In the genomic region with DNA sequence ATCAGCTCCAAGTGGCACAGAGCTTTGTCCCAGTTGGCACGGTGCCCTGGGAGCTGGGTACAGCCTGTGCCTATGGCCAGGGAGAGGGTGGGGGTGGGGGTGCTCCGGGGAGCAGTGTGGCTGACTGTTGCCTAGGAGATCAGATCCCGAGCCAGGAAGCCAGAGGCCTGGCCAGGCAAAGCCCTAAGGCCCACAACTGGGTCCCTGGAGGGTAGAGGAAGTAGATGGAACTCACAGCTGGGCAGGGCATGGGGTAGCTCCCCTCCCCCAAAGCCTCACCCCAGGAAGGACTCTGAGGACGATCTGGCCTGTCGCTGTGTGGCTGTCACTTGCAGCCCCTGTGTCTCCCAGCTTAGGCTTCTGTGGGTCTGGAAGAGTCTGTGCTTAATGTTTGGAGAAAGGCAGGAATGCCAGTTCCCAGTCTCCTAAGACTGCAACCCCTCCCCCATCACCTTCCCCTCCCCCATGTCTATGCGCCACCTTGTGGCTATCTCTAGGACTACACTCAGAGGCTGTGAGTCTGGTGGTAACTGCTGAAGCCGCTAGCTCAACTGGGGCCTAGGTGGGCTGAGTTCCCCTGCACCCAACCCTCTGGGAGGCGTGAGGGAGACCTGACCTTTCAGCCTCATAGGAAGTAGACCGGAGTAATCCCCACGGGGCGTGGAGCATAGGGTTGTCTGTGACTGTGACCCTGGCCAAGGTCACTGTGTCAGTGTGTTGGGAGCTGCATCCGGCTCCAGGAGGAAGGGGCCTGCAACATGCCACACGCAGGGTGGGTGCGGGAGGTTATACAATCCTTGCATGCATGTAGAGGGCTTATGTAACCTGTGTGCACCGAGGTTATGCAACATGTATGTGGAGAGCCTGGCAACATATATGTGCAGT, we compare ENCODE assay signal across 8 cellular contexts. TPM values are rescaled to one million over a fixed set of nuclear protein-coding genes. Genes with fewer than 3 reads are reported as not detected.
A peak's percentile ranks its signal among the peaks of the same experiment; 100 is the strongest.
DNase-seq lines count a peak whose midpoint lies in the region; ATAC-seq, FAIRE-seq and TF ChIP-seq lines count a peak whose summit lies in the region.

No MANE protein-coding gene starts in this region.

- H3K4me3 ChIP-seq in CD4-positive, alpha-beta memory T cell (ENCODE audit: low read length in 2 of 2) = no peak overlapping the region
- H3K4me3 ChIP-seq in pancreas (no peak overlapping the region), vagina (peak overlapping the region; percentile 17 to 34)

- peak overlapping the region; percentile 60 to 93 (median 77) for H3K27ac Mint-ChIP-seq in CD4-positive, alpha-beta memory T cell

- H3K4me1 ChIP-seq in CD4-positive, alpha-beta memory T cell (ENCODE audit: insufficient read depth, low read length) = peaks cover 37% of the 10 kb centered on the region
- H3K4me1 ChIP-seq in pancreas = peaks cover 54 to 62% (median 58%) of the 10 kb centered on the region in 3 donors
- peaks cover 66% of the 10 kb centered on the region for H3K4me1 ChIP-seq in vagina

- H3K36me3 Mint-ChIP-seq in CD4-positive, alpha-beta memory T cell = peaks cover 8 to 22% of the 10 kb centered on the region in 2 donors

- DNase-seq in CD4-positive, alpha-beta memory T cell = peak; percentile 59 to 71 (median 63)
- peak in 69 of 76 experiments; percentile 17 to 90 (median 58) for DNase-seq in HUDEP-2 (lab: John Stamatoyannopoulos, UW; ENCODE audit: unreplicated experiment in 76 of 76)
- no peak for DNase-seq in RWPE1 (ENCODE audit: low spot score)
- peak; percentile 34 to 64 (median 50) for DNase-seq in activated naive CD4-positive, alpha-beta T cell (lab: John Stamatoyannopoulos, UW)
- peak; percentile 89 for DNase-seq in globus pallidus (ENCODE audit: low spot score)
- peak; percentile 86 to 98 (median 90) for DNase-seq in pancreas
- no peak for DNase-seq in vagina (ENCODE audit: extremely low spot score in 2 of 2)

- ATAC-seq in pancreas (peak; percentile 52 to 72 (median 66)), GM18511 (IDR thresholded peaks at IDR 0.05; ENCODE audit: unreplicated experiment) (no peak)

- peak overlapping the region in 7 of 8 donors; percentile 17 to 80 (median 35) for H3K4me3 Mint-ChIP-seq in CD4-positive, alpha-beta memory T cell

- FAIRE-seq in pancreas (lab: Jason Lieb, UNC) = no peak

- no peaks in the 10 kb centered on the region for H3K9me3 ChIP-seq in CD4-positive, alpha-beta memory T cell (ENCODE audit: control insufficient read depth in 1 of 2, low read length in 2 of 2)
- H3K9me3 ChIP-seq in pancreas (no peaks in the 10 kb centered on the region), vagina (no peaks in the 10 kb centered on the region)

- peak overlapping the region; percentile 8 for H3K27ac ChIP-seq in CD4-positive, alpha-beta memory T cell (ENCODE audit: low read depth, low read length)
- H3K27ac ChIP-seq in RWPE1 (peak overlapping the region; percentile 95), pancreas (peak overlapping the region; percentile 71 to 91 (median 82)), vagina (peak overlapping the region; percentile 99)

- POLR2A ChIA-PET in CD4-positive, alpha-beta memory T cell (lab: Charles Lee; ENCODE audit: partially characterized antibody) = interaction anchor here (0.6 to 15.8 kb wide), 12 partner anchors 9 to 64 kb away, joined by 3 to 304 read pairs (median 8); a partner anchor contains a TSS
- POLR2A ChIA-PET in RWPE1 (lab: Yijun Ruan, JAX; ENCODE audit: low non-redundant PET) = interaction anchor here (0.6 kb wide), 2 partner anchors 53 to 69 kb away, joined by 3 to 4 read pairs; no protein-coding TSS in a partner anchor

- H3K9me3 Mint-ChIP-seq in CD4-positive, alpha-beta memory T cell = peaks cover 0 to 1% (median 0%) of the 10 kb centered on the region in 8 donors

- no peak for TF ChIP-seq POLR2A in vagina (IDR thresholded peaks at IDR 0.05)

- H3K4me1 Mint-ChIP-seq in CD4-positive, alpha-beta memory T cell = peaks cover 19 to 44% (median 33%) of the 10 kb centered on the region in 4 donors

- H3K27me3 ChIP-seq in CD4-positive, alpha-beta memory T cell (ENCODE audit: insufficient read depth, low read length) = no peaks in the 10 kb centered on the region
- H3K27me3 ChIP-seq in pancreas (no peaks in the 10 kb centered on the region), vagina (no peaks in the 10 kb centered on the region)

- TF ChIP-seq CTCF in RWPE1 (conservative IDR thresholded peaks at IDR 0.05; ENCODE audit: low read depth) (peak; percentile 84), pancreas (IDR thresholded peaks at IDR 0.05) (peak; percentile 69 to 79 (median 76)), vagina (IDR thresholded peaks at IDR 0.05) (peak; percentile 75 to 93 (median 92))

- 3 to 4% methylated on average over 15 of the region's 15 CpGs for WGBS in pancreas, 2 donors

- intact Hi-C loops in CD4-positive, alpha-beta memory T cell (cut with micrococcal nuclease) = loop anchor here (1.0 to 2.0 kb wide), 3 partner anchors 24 to 63 kb away; no protein-coding TSS in a partner anchor
- intact Hi-C loops in pancreas (cut with DNase I) (no loop called here), vagina (cut with DNase I) (no loop called here)

- no peaks in the 10 kb centered on the region for H3K27me3 Mint-ChIP-seq in CD4-positive, alpha-beta memory T cell

- CTCF ChIA-PET in CD4-positive, alpha-beta memory T cell (lab: Charles Lee; ENCODE audit: partially characterized antibody) = interaction anchor here (0.6 to 26.4 kb wide), 36 partner anchors 10 to 235 kb away, joined by 3 to 543 read pairs (median 4); a partner anchor contains a TSS
- CTCF ChIA-PET in RWPE1 (lab: Yijun Ruan, JAX) = interaction anchor here (0.6 to 5.9 kb wide), 19 partner anchors 9 to 159 kb away, joined by 3 to 38 read pairs (median 5); a partner anchor contains a TSS

- H3K36me3 ChIP-seq in CD4-positive, alpha-beta memory T cell (ENCODE audit: insufficient read depth, low read length) = no peaks in the 10 kb centered on the region
- H3K36me3 ChIP-seq in pancreas (peaks cover 0 to 4% (median 0%) of the 10 kb centered on the region in 3 donors), vagina (peaks cover 0 to 18% of the 10 kb centered on the region in 2 donors)

RNA-seq across cellular contexts. Expression of a gene that starts 12.7 kb away (rescaled TPM):
- total RNA-seq in CD4-positive, alpha-beta memory T cell = 10 to 100 TPM; 35.9 to 41.3 TPM
- 10 to 100 TPM in 1 of 2 donors, 1 to 10 TPM in 1; 5.8 to 11.9 TPM for polyA plus RNA-seq in CD4-positive, alpha-beta memory T cell
- total RNA-seq in pancreas (10 to 100 TPM; 13.8 to 28.1 (median 20.6) TPM), vagina (40.3 TPM)
- polyA plus RNA-seq in pancreas = 10 to 100 TPM; 22.4 to 35.7 TPM

RNA-seq across cellular contexts. Expression of a gene that starts 21.2 kb away (rescaled TPM):
- 10 to 100 TPM; 81.1 to 93.0 TPM for total RNA-seq in CD4-positive, alpha-beta memory T cell
- 10 to 100 TPM; 34.0 to 46.2 TPM for polyA plus RNA-seq in CD4-positive, alpha-beta memory T cell
- 10 to 100 TPM; 22.1 to 43.7 (median 29.1) TPM for total RNA-seq in pancreas
- polyA plus RNA-seq in pancreas = 10 to 100 TPM; 58.5 to 60.1 TPM
- total RNA-seq in vagina = 106 TPM

RNA-seq across cellular contexts. Expression of a gene that starts 24.9 kb away (rescaled TPM):
- total RNA-seq in CD4-positive, alpha-beta memory T cell = 10 to 100 TPM; 14.8 to 15.1 TPM
- 10 to 100 TPM in 1 of 2 donors, 1 to 10 TPM in 1; 5.7 to 12.3 TPM for polyA plus RNA-seq in CD4-positive, alpha-beta memory T cell
- total RNA-seq in pancreas (10 to 100 TPM in 4 of 6 donors, 1 to 10 TPM in 2; 4.8 to 16.6 (median 11.2) TPM), vagina (15.0 TPM)
- 10 to 100 TPM; 11.0 to 17.5 TPM for polyA plus RNA-seq in pancreas

RNA-seq across cellular contexts. Expression of a gene that starts 46.3 kb away (rescaled TPM):
- 100 to 1,000 TPM; 130 to 133 TPM for total RNA-seq in CD4-positive, alpha-beta memory T cell
- polyA plus RNA-seq in CD4-positive, alpha-beta memory T cell = 1 to 10 TPM; 6.0 to 8.3 TPM
- 10 to 100 TPM; 21.0 to 44.6 (median 29.2) TPM for total RNA-seq in pancreas
- 100 to 1,000 TPM in 1 of 2 donors, 10 to 100 TPM in 1; 71.0 to 105 TPM for polyA plus RNA-seq in pancreas
- total RNA-seq in vagina = 62.4 TPM

Comparison
In these comparisons a context has a peak if more than half of its experiments do, and no peak if none do; other contexts are left out.
1. DNase-seq: peak in CD4-positive, alpha-beta memory T cell (5 of 5), HUDEP-2 (69 of 76), activated naive CD4-positive, alpha-beta T cell (4 of 4), globus pallidus (single experiment) and pancreas (6 of 6); none in RWPE1 (single experiment) and vagina (0 of 2).
2. H3K27ac ChIP-seq: peak in every context shown above with its lines; median percentile 99 in vagina; 95 in RWPE1; 82 in pancreas; 8 in CD4-positive, alpha-beta memory T cell.
3. H3K4me3 ChIP-seq: peak in vagina (2 of 2); none in CD4-positive, alpha-beta memory T cell (0 of 2) and pancreas (0 of 4).
4. Peak in every context shown above with its lines, with median percentiles within 50 percentile points of each other: CTCF ChIP-seq.